In the genomic region with DNA sequence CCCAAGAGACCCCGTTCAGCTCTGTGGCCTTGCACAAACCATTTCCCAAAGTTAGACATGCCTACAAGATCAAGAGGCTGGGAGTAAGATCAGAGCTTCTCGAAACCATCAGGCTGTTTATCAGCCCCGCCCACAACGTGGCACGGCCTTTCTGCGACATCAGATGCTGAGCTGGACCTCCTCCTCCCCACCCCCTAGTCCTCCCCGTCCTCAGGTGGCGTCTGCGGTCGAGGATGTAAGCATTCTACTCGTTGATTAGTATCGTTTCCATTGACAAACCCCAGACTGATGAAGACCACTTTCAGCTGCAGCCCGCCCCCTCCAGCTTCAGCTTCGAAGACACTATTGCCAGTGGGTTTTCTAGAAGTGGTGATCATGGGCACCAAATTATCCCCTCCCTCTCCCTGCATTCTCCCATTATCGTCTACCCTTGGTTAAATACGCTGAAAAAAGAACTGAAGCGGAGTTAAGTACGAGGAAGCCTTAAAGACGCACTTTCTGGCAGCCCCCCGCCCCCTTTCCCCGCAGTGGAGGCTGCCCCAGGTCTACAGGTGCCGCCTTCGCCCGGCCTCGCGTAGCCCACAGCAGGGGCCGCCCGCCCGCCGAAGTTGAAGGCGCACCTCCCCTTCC, we compare ENCODE assay signal across 8 cellular contexts. TPM values are rescaled to one million over a fixed set of nuclear protein-coding genes. Genes with fewer than 3 reads are reported as not detected.
DNase-seq lines count a peak whose midpoint lies in the region; ATAC-seq and TF ChIP-seq lines count a peak whose summit lies in the region.

No MANE protein-coding gene starts in this region.

- peaks cover 18% of the 10 kb centered on the region for H3K27me3 ChIP-seq in CD4-positive, alpha-beta memory T cell (ENCODE audit: insufficient read depth, low read length)
- H3K27me3 ChIP-seq in NT2/D1 (ENCODE audit: insufficient read depth, insufficient read length): peaks cover 6% of the 10 kb centered on the region

- peaks cover 10 to 20% (median 12%) of the 10 kb centered on the region in 4 donors for H3K4me1 Mint-ChIP-seq in CD4-positive, alpha-beta memory T cell
- H3K4me1 Mint-ChIP-seq in stimulated activated naive CD8-positive, alpha-beta T cell treated with anti-CD3 and anti-CD28 coated beads, Interleukin-15, Interleukin-2, amounts not matched to agents 100 ng/mL and 50 ng/mL, for 24 hours (ENCODE audit: low read depth): peaks cover 8% of the 10 kb centered on the region

- no peak for DNase-seq in CD4-positive, alpha-beta memory T cell
- no peak for DNase-seq in NT2/D1 (ENCODE audit: low read depth, low spot score)
- peak; percentile 25 to 49 for DNase-seq in cardiac fibroblast (ENCODE audit: low read depth in 2 of 2)
- DNase-seq in kidney glomerular epithelial cell (lab: John Stamatoyannopoulos, UW): peak; percentile 39
- DNase-seq in stimulated activated CD4-positive, alpha-beta T cell treated with anti-CD3 and anti-CD28 coated beads, Interleukin-4, amount 100 ng/mL, for 24 hours: no peak

- intact Hi-C loops in CD4-positive, alpha-beta memory T cell (cut with micrococcal nuclease): no loop called here

- ATAC-seq in GM19467 (IDR thresholded peaks at IDR 0.05; ENCODE audit: unreplicated experiment) (peak; percentile 44), HG03095 (IDR thresholded peaks at IDR 0.05; ENCODE audit: unreplicated experiment) (no peak)

- H3K4me1 ChIP-seq in CD4-positive, alpha-beta memory T cell (ENCODE audit: insufficient read depth, low read length): peaks cover 16% of the 10 kb centered on the region
- no peaks in the 10 kb centered on the region for H3K4me1 ChIP-seq in NT2/D1 (ENCODE audit: insufficient read depth, insufficient read length)

- POLR2A ChIA-PET in CD4-positive, alpha-beta memory T cell (lab: Charles Lee; ENCODE audit: partially characterized antibody): no interaction called here

- no peak overlapping the region for H3K27ac Mint-ChIP-seq in CD4-positive, alpha-beta memory T cell
- H3K27ac Mint-ChIP-seq in stimulated activated naive CD8-positive, alpha-beta T cell treated with anti-CD3 and anti-CD28 coated beads, Interleukin-15, Interleukin-2, amounts not matched to agents 100 ng/mL and 50 ng/mL, for 24 hours: no peak overlapping the region

- H3K27ac ChIP-seq in CD4-positive, alpha-beta memory T cell (ENCODE audit: low read depth, low read length): no peak overlapping the region

- no peak for TF ChIP-seq CTCF in cardiac fibroblast (IDR thresholded peaks at IDR 0.05; ENCODE audit: low read depth, low read length)

- H3K4me3 Mint-ChIP-seq in CD4-positive, alpha-beta memory T cell: peak overlapping the region; percentile 65 to 81 (median 74)
- H3K4me3 Mint-ChIP-seq in stimulated activated naive CD8-positive, alpha-beta T cell treated with anti-CD3 and anti-CD28 coated beads, Interleukin-15, Interleukin-2, amounts not matched to agents 100 ng/mL and 50 ng/mL, for 24 hours: peak overlapping the region; percentile 57

- H3K9me3 Mint-ChIP-seq in CD4-positive, alpha-beta memory T cell: peaks cover 0 to 3% (median 0%) of the 10 kb centered on the region in 8 donors
- no peaks in the 10 kb centered on the region for H3K9me3 Mint-ChIP-seq in stimulated activated naive CD8-positive, alpha-beta T cell treated with anti-CD3 and anti-CD28 coated beads, Interleukin-15, Interleukin-2, amounts not matched to agents 100 ng/mL and 50 ng/mL, for 24 hours

- no peaks in the 10 kb centered on the region for H3K36me3 Mint-ChIP-seq in CD4-positive, alpha-beta memory T cell
- no peaks in the 10 kb centered on the region for H3K36me3 Mint-ChIP-seq in stimulated activated naive CD8-positive, alpha-beta T cell treated with anti-CD3 and anti-CD28 coated beads, Interleukin-15, Interleukin-2, amounts not matched to agents 100 ng/mL and 50 ng/mL, for 24 hours (ENCODE audit: low read depth)

- peak overlapping the region in 1 of 2 donors; percentile 11 for H3K4me3 ChIP-seq in CD4-positive, alpha-beta memory T cell (ENCODE audit: low read length in 2 of 2)
- H3K4me3 ChIP-seq in NT2/D1 (ENCODE audit: insufficient read length, low read depth) (peak overlapping the region; percentile 75), cardiac fibroblast (replicated peaks in 1 of 2; ENCODE audit: low read depth in 2 of 2, low read length in 2 of 2) (peak overlapping the region; percentile 86 to 93)

- peak overlapping the region; percentile 73 for H3K9ac ChIP-seq in NT2/D1 (ENCODE audit: insufficient read length, low read depth)

- CTCF ChIA-PET in CD4-positive, alpha-beta memory T cell (lab: Charles Lee; ENCODE audit: partially characterized antibody): interaction anchor here (0.7 kb wide), 1 partner anchor 13 kb away, joined by 3 read pairs; no protein-coding TSS in a partner anchor

- no peaks in the 10 kb centered on the region for H3K36me3 ChIP-seq in CD4-positive, alpha-beta memory T cell (ENCODE audit: insufficient read depth, low read length)
- H3K36me3 ChIP-seq in NT2/D1 (ENCODE audit: insufficient read depth, insufficient read length, low read length): no peaks in the 10 kb centered on the region

- H3K9me3 ChIP-seq in CD4-positive, alpha-beta memory T cell (ENCODE audit: control insufficient read depth in 1 of 2, low read length in 2 of 2): no peaks in the 10 kb centered on the region
- H3K9me3 ChIP-seq in NT2/D1 (ENCODE audit: insufficient read depth, low read length): no peaks in the 10 kb centered on the region

- peaks cover 32 to 41% of the 10 kb centered on the region in 2 donors for H3K27me3 Mint-ChIP-seq in CD4-positive, alpha-beta memory T cell
- peaks cover 80% of the 10 kb centered on the region for H3K27me3 Mint-ChIP-seq in stimulated activated naive CD8-positive, alpha-beta T cell treated with anti-CD3 and anti-CD28 coated beads, Interleukin-15, Interleukin-2, amounts not matched to agents 100 ng/mL and 50 ng/mL, for 24 hours

RNA-seq across cellular contexts. Expression of gene PPIC, which starts 1.1 kb away (rescaled TPM):
- not detected for total RNA-seq in CD4-positive, alpha-beta memory T cell
- polyA plus RNA-seq in CD4-positive, alpha-beta memory T cell: not detected

RNA-seq across cellular contexts. Expression of gene PRDM6, which starts 53.6 kb away (rescaled TPM):
- not detected for total RNA-seq in CD4-positive, alpha-beta memory T cell
- not detected for polyA plus RNA-seq in CD4-positive, alpha-beta memory T cell

Comparison
In these comparisons a context has a peak if more than half of its experiments do, and no peak if none do; other contexts are left out.
1. DNase-seq: peak in cardiac fibroblast (2 of 2) and kidney glomerular epithelial cell (single experiment); none in CD4-positive, alpha-beta memory T cell (0 of 5), NT2/D1 (single experiment) and stimulated activated CD4-positive, alpha-beta T cell treated with anti-CD3 and anti-CD28 coated beads, Interleukin-4, amount 100 ng/mL, for 24 hours (single experiment).